Comparison of ENCODE assay signal across 8 cellular contexts in genomic region chr20:50346372-50347347, GRCh38.
DNase-seq lines count a peak whose midpoint lies in the region; ATAC-seq, FAIRE-seq and TF ChIP-seq lines count a peak whose summit lies in the region.

No MANE protein-coding gene starts in this region.

- TF ChIP-seq POLR2A in HepG2 (IDR thresholded peaks at IDR 0.05; ENCODE audit: insufficient read depth in 1 of 2, low read depth in 2 of 2, low read length in 2 of 2), result no peak

- H3K4me1 ChIP-seq in HepG2 (ENCODE audit: insufficient read depth, low read length) (peaks cover 91% of the 10 kb centered on the region), tibial artery (peaks cover 0 to 41% (median 19%) of the 10 kb centered on the region in 4 donors)

- POLR2A ChIA-PET in HepG2 (lab: Yijun Ruan, JAX), result interaction anchor here (1.2 to 1.7 kb wide), 4 partner anchors 25 to 54 kb away, joined by 3 to 6 read pairs (median 4); no protein-coding TSS in a partner anchor

- no peaks in the 10 kb centered on the region for H3K79me2 ChIP-seq in HepG2 (ENCODE audit: insufficient read depth, low read length)

- no peak for TF ChIP-seq EP300 in HepG2 (IDR thresholded peaks at IDR 0.05; ENCODE audit: low read depth in 2 of 2, low read length in 2 of 2)
- no peak for TF ChIP-seq EP300 in HepG2 (CRISPR knock-in tag; IDR thresholded peaks at IDR 0.05; ENCODE audit: borderline replicate concordance)

- WGBS in HepG2 (ENCODE audit: low lambda C conversion rate), result 52% methylated on average over 26 of the region's 26 CpGs

- DNase-seq in GM04503 (ENCODE audit: low read depth) (peak; percentile 68), NCI-H345 (lab: John Stamatoyannopoulos, UW) (peak; percentile 92), bronchial epithelial cell (ENCODE audit: low read depth) (peak; percentile 56), HepG2 (ENCODE audit: low spot score) (no peak), tibial artery (peak; percentile 91 to 95), D341Med (ENCODE audit: low spot score) (no peak)
- no peak for DNase-seq in effector CD4-positive, alpha-beta T cell

- H3K36me3 ChIP-seq in bronchial epithelial cell (ENCODE audit: control insufficient read depth, insufficient read depth, low read length) (no peaks in the 10 kb centered on the region), HepG2 (replicated peaks in 1 of 2; ENCODE audit: control insufficient read depth in 1 of 2, insufficient read depth in 2 of 2, low read length in 2 of 2) (no peaks in the 10 kb centered on the region), tibial artery (no peaks in the 10 kb centered on the region)

- BruUV-seq in HepG2 (replicated peaks; lab: Mats Ljungman, UMichigan), result no TSS peak

- TF ChIP-seq RAD21 in HepG2 (CRISPR knock-in tag; IDR thresholded peaks at IDR 0.05), result no peak

- H4K20me1 ChIP-seq in HepG2 (ENCODE audit: insufficient read depth, low read length), result no peaks in the 10 kb centered on the region

- CTCF ChIA-PET in HepG2 (lab: Yijun Ruan, JAX; ENCODE audit: low intra/inter-chr PET ratio, low total read pairs), result no interaction called here

- FAIRE-seq in bronchial epithelial cell (lab: Jason Lieb, UNC) (no peak), HepG2 (lab: Jason Lieb, UNC) (no peak)

- H3K9ac ChIP-seq in HepG2 (ENCODE audit: insufficient read depth, low read depth, low read length), result no peak overlapping the region

- H2AFZ ChIP-seq in HepG2 (ENCODE audit: low read length), result no peak overlapping the region

- H3K27ac ChIP-seq in HepG2 (ENCODE audit: extremely low read length, insufficient read depth, low read length) (no peak overlapping the region), tibial artery (peak overlapping the region; percentile 61 to 65)

- ATAC-seq in HepG2, result no peak
- no peak for ATAC-seq in GM18519 (IDR thresholded peaks at IDR 0.05; ENCODE audit: low FRiP score, unreplicated experiment)

- H3K27me3 ChIP-seq in bronchial epithelial cell (ENCODE audit: control insufficient read depth, insufficient read depth, low read length) (no peaks in the 10 kb centered on the region), HepG2 (ENCODE audit: control insufficient read depth in 1 of 2, insufficient read depth in 2 of 2, low read length in 2 of 2) (peaks cover 2 to 27% of the 10 kb centered on the region in 2 experiments; a peak in 2 of 5 replicates), tibial artery (no peaks in the 10 kb centered on the region)

- H3K4me2 ChIP-seq in HepG2 (ENCODE audit: low read depth, low read length), result peak overlapping the region; percentile 4; the same call in 1 of the 2 replicates

- no peaks in the 10 kb centered on the region for H3K9me3 ChIP-seq in HepG2 (ENCODE audit: low read length)
- no peaks in the 10 kb centered on the region for H3K9me3 ChIP-seq in tibial artery

- intact Hi-C loops in HepG2 (cut with micrococcal nuclease; ENCODE audit: unreplicated experiment) (no loop called here), tibial artery (cut with DNase I; ENCODE audit: low total_unique reads) (no loop called here)

- TF ChIP-seq CTCF in bronchial epithelial cell (IDR thresholded peaks at IDR 0.05; ENCODE audit: insufficient read depth, low read length, severe bottlenecking) (no peak), HepG2 (CRISPR knock-in tag; IDR thresholded peaks at IDR 0.05) (no peak), tibial artery (IDR thresholded peaks at IDR 0.05) (no peak)

- H3K4me3 ChIP-seq in bronchial epithelial cell (ENCODE audit: low read depth, low read length) (no peak overlapping the region), HepG2 (replicated peaks in 1 of 3; ENCODE audit: insufficient read depth in 1 of 3, low read depth in 2 of 3, low read length in 3 of 3) (no peak overlapping the region), tibial artery (peak overlapping the region; percentile 8 to 23)

- in situ Hi-C loops in HepG2 (cut with HindIII; ENCODE audit: extremely low pct_ligation_motif_present, low pct_unique_long_range_greater_than_20kb), result no loop called here

TF ChIP-seq in HepG2, 621 proteins besides CTCF, POLR2A, EP300 and RAD21 (continues in another document):
- TF ChIP-seq HMGXB3 (CRISPR knock-in tag; IDR thresholded peaks at IDR 0.05; ENCODE audit: borderline replicate concordance) (no peak), SAP130 (CRISPR knock-in tag; IDR thresholded peaks at IDR 0.05; ENCODE audit: low read depth) (no peak), POGZ (CRISPR knock-in tag; IDR thresholded peaks at IDR 0.05) (0 out of 2 replicates have a peak, but pooled peaks have one; percentile 19), IKZF4 (CRISPR knock-in tag; IDR thresholded peaks at IDR 0.05; ENCODE audit: borderline replicate concordance, low read depth, not compliant biosample characterization) (peak; percentile 11), SOX13 (IDR thresholded peaks at IDR 0.05) (no peak), SOX13 (CRISPR knock-in tag; conservative IDR thresholded peaks at IDR 0.05 in 1 of 2, IDR thresholded peaks at IDR 0.05 in 1 of 2) (0 out of 4 replicates have a peak, but pooled peaks of 1 of the 2 experiments have one; percentile 4), ZNF598 (CRISPR knock-in tag; IDR thresholded peaks at IDR 0.05; ENCODE audit: borderline replicate concordance) (0 out of 2 replicates have a peak, but pooled peaks have one; percentile 23), ZNF576 (CRISPR knock-in tag; IDR thresholded peaks at IDR 0.05) (no peak), ZNF317 (CRISPR knock-in tag; IDR thresholded peaks at IDR 0.05) (no peak), ZNF768 (CRISPR knock-in tag; IDR thresholded peaks at IDR 0.05) (peak; percentile 36; the same call in 1 of the 2 replicates), SALL1 (CRISPR knock-in tag; IDR thresholded peaks at IDR 0.05) (peak; percentile 36; the same call in 1 of the 2 replicates), RARA (CRISPR knock-in tag; IDR thresholded peaks at IDR 0.05) (0 out of 2 replicates have a peak, but pooled peaks have one; percentile 8), GTF3A (CRISPR knock-in tag; conservative IDR thresholded peaks at IDR 0.05) (no peak), SIN3B (IDR thresholded peaks at IDR 0.05; ENCODE audit: low read length) (no peak), ZBTB1 (CRISPR knock-in tag; IDR thresholded peaks at IDR 0.05; ENCODE audit: borderline replicate concordance) (no peak), ZNF747 (CRISPR knock-in tag; IDR thresholded peaks at IDR 0.05; ENCODE audit: borderline replicate concordance) (no peak), SMAD9 (CRISPR knock-in tag; IDR thresholded peaks at IDR 0.05) (no peak), HOXA7 (CRISPR knock-in tag; IDR thresholded peaks at IDR 0.05) (no peak), CHD2 (IDR thresholded peaks at IDR 0.05; ENCODE audit: low read depth, low read length) (no peak)
- TF ChIP-seq, protein P1, sequence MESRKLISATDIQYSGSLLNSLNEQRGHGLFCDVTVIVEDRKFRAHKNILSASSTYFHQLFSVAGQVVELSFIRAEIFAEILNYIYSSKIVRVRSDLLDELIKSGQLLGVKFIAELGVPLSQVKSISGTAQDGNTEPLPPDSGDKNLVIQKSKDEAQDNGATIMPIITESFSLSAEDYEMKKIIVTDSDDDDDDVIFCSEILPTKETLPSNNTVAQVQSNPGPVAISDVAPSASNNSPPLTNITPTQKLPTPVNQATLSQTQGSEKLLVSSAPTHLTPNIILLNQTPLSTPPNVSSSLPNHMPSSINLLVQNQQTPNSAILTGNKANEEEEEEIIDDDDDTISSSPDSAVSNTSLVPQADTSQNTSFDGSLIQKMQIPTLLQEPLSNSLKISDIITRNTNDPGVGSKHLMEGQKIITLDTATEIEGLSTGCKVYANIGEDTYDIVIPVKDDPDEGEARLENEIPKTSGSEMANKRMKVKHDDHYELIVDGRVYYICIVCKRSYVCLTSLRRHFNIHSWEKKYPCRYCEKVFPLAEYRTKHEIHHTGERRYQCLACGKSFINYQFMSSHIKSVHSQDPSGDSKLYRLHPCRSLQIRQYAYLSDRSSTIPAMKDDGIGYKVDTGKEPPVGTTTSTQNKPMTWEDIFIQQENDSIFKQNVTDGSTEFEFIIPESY (CRISPR knock-in tag; IDR thresholded peaks at IDR 0.05), result no peak

Comparison
In these comparisons a context has a peak if more than half of its experiments do, and no peak if none do; other contexts are left out.
1. DNase-seq: peak in GM04503 (single experiment), NCI-H345 (single experiment), bronchial epithelial cell (single experiment) and tibial artery (2 of 2); none in HepG2 (single experiment), D341Med (single experiment) and effector CD4-positive, alpha-beta T cell (single experiment).
2. H3K4me3 ChIP-seq: peak in tibial artery (2 of 2); none in bronchial epithelial cell (single experiment) and HepG2 (0 of 3).